14 cellular contexts compared by ENCODE assay signal in the genomic region with DNA sequence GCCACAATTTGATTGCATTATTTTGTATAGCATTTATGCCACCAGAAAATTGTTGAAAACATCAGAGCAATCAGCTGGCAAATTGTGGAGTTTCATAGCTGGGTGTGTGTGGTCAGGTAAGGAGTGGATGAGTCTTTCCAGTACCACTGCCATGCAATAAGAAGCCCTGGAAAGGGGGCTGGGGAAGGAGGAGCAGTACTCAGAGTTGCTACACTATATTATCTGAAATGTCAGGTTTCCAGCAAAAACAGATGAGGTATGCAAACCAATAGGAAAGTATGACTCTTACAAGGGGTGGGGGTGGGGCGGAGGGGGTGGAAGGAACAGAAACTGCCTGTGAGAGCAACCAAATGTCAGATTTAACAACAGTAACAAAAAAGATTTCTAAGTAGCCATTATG.
DNase-seq lines count a peak whose midpoint lies in the region; ATAC-seq and TF ChIP-seq lines count a peak whose summit lies in the region.
"Had no signal": no experiment of that assay in that cellular context is flagged by ENCODE, and none has a peak within 500 bp of the region (broad histone marks: within the 10 kb centered on the region; RNA-seq: fewer than 3 reads in every experiment).

No MANE protein-coding gene starts in this region.

- peak overlapping the region; percentile 85 for H3K27ac Mint-ChIP-seq in T-helper 1 cell treated with Interleukin-12 subunit alpha and Interleukin-12 subunit beta and Interleukin-4 antibody, amounts not matched to agents 30 μg/mL and 1 μg/mL, for 36 hours
- peak overlapping the region; percentile 30 for H3K27ac Mint-ChIP-seq in activated naive CD4-positive, alpha-beta T cell treated with anti-CD3 and anti-CD28 coated beads, Interleukin-2, amount 50 U/mL, for 24 hours
- H3K27ac Mint-ChIP-seq: natural killer cell treated with Interleukin-12 subunit alpha and Interleukin-12 subunit beta and Interleukin-15 and Interleukin-18, amount 100 ng/mL, for 72 hours had no signal

- H3K4me3 Mint-ChIP-seq in T-helper 1 cell treated with Interleukin-12 subunit alpha and Interleukin-12 subunit beta and Interleukin-4 antibody, amounts not matched to agents 30 μg/mL and 1 μg/mL, for 36 hours, result no peak overlapping the region
- H3K4me3 Mint-ChIP-seq in activated naive CD4-positive, alpha-beta T cell treated with anti-CD3 and anti-CD28 coated beads, Interleukin-2, amount 50 U/mL, for 24 hours, result no peak overlapping the region
- H3K4me3 Mint-ChIP-seq: natural killer cell treated with Interleukin-12 subunit alpha and Interleukin-12 subunit beta and Interleukin-15 and Interleukin-18, amount 100 ng/mL, for 72 hours had no signal

- no peak for TF ChIP-seq POLR2A in GM18505 (IDR thresholded peaks at IDR 0.05; ENCODE audit: borderline replicate concordance, extremely low read depth, insufficient read depth, insufficient read length)

- no peaks in the 10 kb centered on the region for H3K9me3 Mint-ChIP-seq in T-helper 1 cell treated with Interleukin-12 subunit alpha and Interleukin-12 subunit beta and Interleukin-4 antibody, amounts not matched to agents 30 μg/mL and 1 μg/mL, for 36 hours
- H3K9me3 Mint-ChIP-seq in activated naive CD4-positive, alpha-beta T cell treated with anti-CD3 and anti-CD28 coated beads, Interleukin-2, amount 50 U/mL, for 24 hours, result no peaks in the 10 kb centered on the region
- H3K9me3 Mint-ChIP-seq: natural killer cell treated with Interleukin-12 subunit alpha and Interleukin-12 subunit beta and Interleukin-15 and Interleukin-18, amount 100 ng/mL, for 72 hours had no signal

- DNase-seq in T-helper 1 cell (no peak), iris pigment epithelial cell (ENCODE audit: low read depth) (peak; percentile 70), SHP77 treated with DMSO at 0.1 percent for 48 hours (lab: John Stamatoyannopoulos, UW) (no peak), pons (ENCODE audit: low spot score) (no peak)
- DNase-seq: 8988T, activated gamma-delta T cell treated with Interleukin-2 at 50 U/mL for 16 hours, colonic mucosa, sigmoid colon, SK-N-SH had no signal

- ATAC-seq in GM21447 (IDR thresholded peaks at IDR 0.05; ENCODE audit: unreplicated experiment) (peak; percentile 53), GM18505 (IDR thresholded peaks at IDR 0.05; ENCODE audit: unreplicated experiment) (no peak)
- ATAC-seq: natural killer cell treated with Interleukin-12 subunit alpha and Interleukin-12 subunit beta and Interleukin-15 and Interleukin-18, amount 100 ng/mL, for 72 hours had no signal

- no peaks in the 10 kb centered on the region for H3K27me3 Mint-ChIP-seq in T-helper 1 cell treated with Interleukin-12 subunit alpha and Interleukin-12 subunit beta and Interleukin-4 antibody, amounts not matched to agents 30 μg/mL and 1 μg/mL, for 36 hours (ENCODE audit: low read depth)
- H3K27me3 Mint-ChIP-seq in activated naive CD4-positive, alpha-beta T cell treated with anti-CD3 and anti-CD28 coated beads, Interleukin-2, amount 50 U/mL, for 24 hours, result no peaks in the 10 kb centered on the region
- H3K27me3 Mint-ChIP-seq: natural killer cell treated with Interleukin-12 subunit alpha and Interleukin-12 subunit beta and Interleukin-15 and Interleukin-18, amount 100 ng/mL, for 72 hours had no signal

- H3K4me1 Mint-ChIP-seq in T-helper 1 cell treated with Interleukin-12 subunit alpha and Interleukin-12 subunit beta and Interleukin-4 antibody, amounts not matched to agents 30 μg/mL and 1 μg/mL, for 36 hours (ENCODE audit: low read depth), result peaks cover 12% of the 10 kb centered on the region
- peaks cover 9% of the 10 kb centered on the region for H3K4me1 Mint-ChIP-seq in activated naive CD4-positive, alpha-beta T cell treated with anti-CD3 and anti-CD28 coated beads, Interleukin-2, amount 50 U/mL, for 24 hours

- H3K36me3 Mint-ChIP-seq in T-helper 1 cell treated with Interleukin-12 subunit alpha and Interleukin-12 subunit beta and Interleukin-4 antibody, amounts not matched to agents 30 μg/mL and 1 μg/mL, for 36 hours (ENCODE audit: low read depth), result peaks cover 64% of the 10 kb centered on the region
- H3K36me3 Mint-ChIP-seq in activated naive CD4-positive, alpha-beta T cell treated with anti-CD3 and anti-CD28 coated beads, Interleukin-2, amount 50 U/mL, for 24 hours, result peaks cover 45% of the 10 kb centered on the region
